In the genomic region with DNA sequence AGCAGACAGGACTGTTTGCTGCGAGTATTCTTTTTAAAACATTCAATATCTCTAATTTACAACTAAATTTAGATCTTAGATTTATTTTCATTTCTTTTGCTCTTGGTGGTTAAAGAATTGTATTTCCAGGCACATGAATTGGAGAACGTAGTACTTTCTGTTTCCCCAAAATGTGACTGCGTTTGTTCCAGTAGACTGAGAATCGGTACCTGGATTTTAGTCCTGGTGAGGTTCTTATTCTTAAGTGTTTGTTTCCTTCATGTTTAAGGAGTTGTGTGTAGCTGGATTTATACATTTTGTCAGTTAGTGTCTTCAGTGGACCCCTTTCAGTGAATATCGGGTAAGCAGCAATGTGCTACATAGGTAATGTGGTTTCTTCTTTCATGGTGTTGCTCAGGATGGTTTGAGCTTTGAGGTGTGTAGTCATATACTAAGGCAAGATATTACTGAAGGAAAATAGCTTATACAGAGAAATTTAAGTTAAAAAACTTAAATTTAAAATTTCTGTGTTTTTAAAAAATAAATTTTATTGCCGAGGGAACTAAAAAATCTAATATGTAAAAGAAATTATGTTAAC, we compare ENCODE assay signal across 8 cellular contexts. TPM values are rescaled to one million over a fixed set of nuclear protein-coding genes. Genes with fewer than 3 reads are reported as not detected.
DNase-seq lines count a peak whose midpoint lies in the region; ATAC-seq and TF ChIP-seq lines count a peak whose summit lies in the region.

No MANE protein-coding gene starts in this region.

- H3K27ac Mint-ChIP-seq in naive thymus-derived CD4-positive, alpha-beta T cell: peak overlapping the region; percentile 74 to 95 (median 88)

- H3K4me1 ChIP-seq in BLaER1 treated with 17β-estradiol and CSF1 and Interleukin-3, amounts not matched to agents 10 nM and 100 nM: peaks cover 32 to 72% (median 58%) of the 10 kb centered on the region in 10 experiments
- H3K4me1 ChIP-seq in Loucy (ENCODE audit: insufficient read depth, low read length, poor library complexity, severe bottlenecking): peaks cover 75% of the 10 kb centered on the region
- H3K4me1 ChIP-seq in naive thymus-derived CD4-positive, alpha-beta T cell (ENCODE audit: control insufficient read depth in 2 of 2, insufficient read depth in 2 of 2, low read length in 2 of 2): peaks cover 44 to 45% of the 10 kb centered on the region in 2 donors

- H3K4me3 ChIP-seq in BLaER1 treated with 17β-estradiol and CSF1 and Interleukin-3, amounts not matched to agents 10 nM and 100 nM: peak overlapping the region; percentile 77 to 97 (median 88)
- H3K4me3 ChIP-seq in Loucy (ENCODE audit: low read length, poor library complexity, severe bottlenecking): peak overlapping the region; percentile 94
- peak overlapping the region; percentile 69 for H3K4me3 ChIP-seq in naive thymus-derived CD4-positive, alpha-beta T cell (ENCODE audit: low read length)

- H3K27me3 Mint-ChIP-seq in naive thymus-derived CD4-positive, alpha-beta T cell: no peaks in the 10 kb centered on the region

- CTCF ChIA-PET in naive thymus-derived CD4-positive, alpha-beta T cell (lab: Charles Lee): interaction anchor here (3.4 kb wide), 1 partner anchor 218 kb away, joined by 10 read pairs; no protein-coding TSS in a partner anchor

- H3K9me2 ChIP-seq in Loucy (replicated peaks; ENCODE audit: low read depth, low read length): no peaks in the 10 kb centered on the region

- POLR2A ChIA-PET in naive thymus-derived CD4-positive, alpha-beta T cell (lab: Charles Lee): interaction anchor here (0.6 to 1.5 kb wide), 5 partner anchors 8 to 42 kb away, joined by 3 to 4 read pairs (median 3); no protein-coding TSS in a partner anchor

- peak; percentile 17 for DNase-seq in central memory CD4-positive, alpha-beta T cell
- DNase-seq in naive thymus-derived CD4-positive, alpha-beta T cell: peak in 4 of 9 donors; percentile 15 to 32 (median 28)
- DNase-seq in inferior parietal cortex (ENCODE audit: extremely low spot score) (no peak), NCI-H82 (lab: John Stamatoyannopoulos, UW) (no peak), NCI-H1105 treated with DMSO at 0.1 percent for 48 hours (lab: John Stamatoyannopoulos, UW) (no peak)

- H3K4me3 Mint-ChIP-seq in naive thymus-derived CD4-positive, alpha-beta T cell: peak overlapping the region; percentile 85 to 98 (median 92)

- peak overlapping the region; percentile 86 to 98 (median 96) for H3K9ac ChIP-seq in BLaER1 treated with 17β-estradiol and CSF1 and Interleukin-3, amounts not matched to agents 10 nM and 100 nM
- H3K9ac ChIP-seq in Loucy (ENCODE audit: low read depth, low read length, poor library complexity, severe bottlenecking): peak overlapping the region; percentile 83

- no peak for TF ChIP-seq CTCF in Loucy (conservative IDR thresholded peaks at IDR 0.05; ENCODE audit: low read length)

- peaks cover 17 to 84% (median 55%) of the 10 kb centered on the region in 11 experiments; a peak in 19 of 22 replicates for H4K20me1 ChIP-seq in BLaER1 treated with 17β-estradiol and CSF1 and Interleukin-3, amounts not matched to agents 10 nM and 100 nM
- peaks cover 86% of the 10 kb centered on the region for H4K20me1 ChIP-seq in Loucy (ENCODE audit: insufficient read depth, low read length, poor library complexity, severe bottlenecking)

- H3K79me2 ChIP-seq in Loucy (ENCODE audit: insufficient read depth, low read length): peaks cover 91% of the 10 kb centered on the region

- peak overlapping the region; percentile 78 to 97 (median 92) for H3K4me2 ChIP-seq in BLaER1 treated with 17β-estradiol and CSF1 and Interleukin-3, amounts not matched to agents 10 nM and 100 nM
- peak overlapping the region; percentile 95 for H3K4me2 ChIP-seq in Loucy (ENCODE audit: low read depth, low read length, poor library complexity, severe bottlenecking)

- H3K9me3 ChIP-seq in BLaER1 treated with 17β-estradiol and CSF1 and Interleukin-3, amounts not matched to agents 10 nM and 100 nM (replicated peaks in 1 of 11): no peaks in the 10 kb centered on the region; a peak in 1 of 22 replicates
- no peaks in the 10 kb centered on the region for H3K9me3 ChIP-seq in Loucy (ENCODE audit: insufficient read depth, low read depth, low read length)
- H3K9me3 ChIP-seq in naive thymus-derived CD4-positive, alpha-beta T cell (ENCODE audit: control insufficient read depth in 2 of 3, low read length in 3 of 3): no peaks in the 10 kb centered on the region

- H3F3A ChIP-seq in Loucy (ENCODE audit: low read depth): peaks cover 19% of the 10 kb centered on the region; the same call in 1 of the 2 replicates

- intact Hi-C loops in naive thymus-derived CD4-positive, alpha-beta T cell (cut with micrococcal nuclease): loop anchor here (2.0 to 5.0 kb wide), 7 partner anchors 15 to 1864 kb away; no protein-coding TSS in a partner anchor

- no peak for ATAC-seq in naive thymus-derived CD4-positive, alpha-beta T cell
- ATAC-seq in HG02678 (IDR thresholded peaks at IDR 0.05; ENCODE audit: unreplicated experiment): no peak

- H3K9me3 Mint-ChIP-seq in naive thymus-derived CD4-positive, alpha-beta T cell: no peaks in the 10 kb centered on the region

- peaks cover 0 to 6% (median 0%) of the 10 kb centered on the region in 5 donors for H3K36me3 Mint-ChIP-seq in naive thymus-derived CD4-positive, alpha-beta T cell

- H3K27me3 ChIP-seq in BLaER1 treated with 17β-estradiol and CSF1 and Interleukin-3, amounts not matched to agents 10 nM and 100 nM: no peaks in the 10 kb centered on the region
- no peaks in the 10 kb centered on the region for H3K27me3 ChIP-seq in Loucy (ENCODE audit: insufficient read depth, low read length, poor library complexity, severe bottlenecking)
- no peaks in the 10 kb centered on the region for H3K27me3 ChIP-seq in naive thymus-derived CD4-positive, alpha-beta T cell (ENCODE audit: control insufficient read depth in 2 of 2, insufficient read depth in 2 of 2, low read length in 2 of 2)

- peaks cover 42 to 88% (median 71%) of the 10 kb centered on the region in 7 donors for H3K4me1 Mint-ChIP-seq in naive thymus-derived CD4-positive, alpha-beta T cell

- peak overlapping the region; percentile 89 to 99 (median 96) for H3K27ac ChIP-seq in BLaER1 treated with 17β-estradiol and CSF1 and Interleukin-3, amounts not matched to agents 10 nM and 100 nM
- H3K27ac ChIP-seq in naive thymus-derived CD4-positive, alpha-beta T cell (ENCODE audit: low read depth, low read length): peak overlapping the region; percentile 91

- peaks cover 0 to 26% (median 6%) of the 10 kb centered on the region in 11 experiments; a peak in 10 of 22 replicates for H3K36me3 ChIP-seq in BLaER1 treated with 17β-estradiol and CSF1 and Interleukin-3, amounts not matched to agents 10 nM and 100 nM
- H3K36me3 ChIP-seq in Loucy (ENCODE audit: insufficient read depth, low read length): no peaks in the 10 kb centered on the region
- peaks cover 0 to 6% (median 0%) of the 10 kb centered on the region in 3 experiments for H3K36me3 ChIP-seq in naive thymus-derived CD4-positive, alpha-beta T cell (ENCODE audit: control insufficient read depth in 2 of 3, insufficient read depth in 3 of 3, low read length in 3 of 3)

- H2AFZ ChIP-seq in Loucy (ENCODE audit: low read length): no peak overlapping the region

RNA-seq across cellular contexts. Expression of gene MIER1, which starts 6.8 kb away (rescaled TPM):
- 10 to 100 TPM; 51.5 to 73.6 (median 70.9) TPM for total RNA-seq in naive thymus-derived CD4-positive, alpha-beta T cell
- polyA plus RNA-seq in naive thymus-derived CD4-positive, alpha-beta T cell: 10 to 100 TPM; 35.8 to 48.2 TPM

RNA-seq across cellular contexts. Expression of gene DNAI4, which starts 7.0 kb away (rescaled TPM):
- total RNA-seq in naive thymus-derived CD4-positive, alpha-beta T cell: 10 to 100 TPM in 1 of 5 experiments, 1 to 10 TPM in 4; 1.3 to 10.7 (median 9.7) TPM
- 1 to 10 TPM; 2.2 to 2.3 TPM for polyA plus RNA-seq in naive thymus-derived CD4-positive, alpha-beta T cell
